18 cellular contexts compared by ENCODE assay signal in genomic region chr16:79993810-79994209, GRCh38.
DNase-seq lines count a peak whose midpoint lies in the region; ATAC-seq, FAIRE-seq and TF ChIP-seq lines count a peak whose summit lies in the region.
"Had no signal": no experiment of that assay in that cellular context is flagged by ENCODE, and none has a peak within 500 bp of the region (broad histone marks: within the 10 kb centered on the region; RNA-seq: fewer than 3 reads in every experiment).

No MANE protein-coding gene starts in this region.

- WGBS in H1 (ENCODE audit: extremely low coverage in 1 of 2, insufficient coverage in 1 of 2, insufficient read length in 1 of 2, insufficient replicate concordance in 2 of 2, low coverage in 1 of 2, low lambda C conversion rate in 2 of 2, missing lambda C conversion rate in 1 of 2), 2 experiments, result 87% methylated on average over 5 of the region's 5 CpGs; no CpG with 5 or more reads in 1 of the 2 experiments
- WGBS in mesenchymal stem cell, result 91% methylated on average over 5 of the region's 5 CpGs
- WGBS in tibial nerve, 2 donors, result 93 to 96% methylated on average over 5 of the region's 5 CpGs
- WGBS in thyroid gland, 2 donors, result 94 to 96% methylated on average over 5 of the region's 5 CpGs

- TF ChIP-seq RAD21 in H1 (IDR thresholded peaks at IDR 0.05 in 1 of 2, conservative IDR thresholded peaks at IDR 0.05 in 1 of 2; ENCODE audit: low read depth in 2 of 2, low read length in 2 of 2), result no peak

- H3K18ac ChIP-seq in H1 (ENCODE audit: extremely low read depth, low read length) (no peak overlapping the region), mesenchymal stem cell (ENCODE audit: low read depth in 1 of 2, low read length in 2 of 2) (no peak overlapping the region)

- H2BK12ac ChIP-seq in H1 (ENCODE audit: low read depth, low read length), result no peak overlapping the region
- no peak overlapping the region for H2BK12ac ChIP-seq in mesenchymal stem cell (ENCODE audit: low read length in 2 of 2)

- no peaks in the 10 kb centered on the region for H3K23me2 ChIP-seq in H1 (ENCODE audit: low read depth, low read length)

- no peak overlapping the region; the same call in 1 of the 2 replicates for H2AFZ ChIP-seq in H1 (ENCODE audit: low read length)
- no peak overlapping the region for H2AFZ ChIP-seq in mesenchymal stem cell (ENCODE audit: low read depth, low read length)

- H3K14ac ChIP-seq in H1 (ENCODE audit: insufficient read length) (no peak overlapping the region), mesenchymal stem cell (ENCODE audit: low read length in 2 of 2) (no peak overlapping the region)

- H2BK120ac ChIP-seq in H1 (replicated peaks; ENCODE audit: low read depth, low read length), result no peak overlapping the region
- no peak overlapping the region for H2BK120ac ChIP-seq in mesenchymal stem cell (ENCODE audit: low read depth, low read length)

- H3K27me3 ChIP-seq in H1 (replicated peaks in 1 of 4; ENCODE audit: control insufficient read depth in 3 of 4, extremely low read depth in 1 of 4, insufficient read depth in 3 of 4, low read length in 3 of 4) (no peaks in the 10 kb centered on the region), mesenchymal stem cell (ENCODE audit: control insufficient read depth in 1 of 2, insufficient read depth in 1 of 2, low read length in 2 of 2) (no peaks in the 10 kb centered on the region), tibial nerve (no peaks in the 10 kb centered on the region), thyroid gland (no peaks in the 10 kb centered on the region)

- H3K79me1 ChIP-seq in H1 (ENCODE audit: low read depth, low read length) (no peaks in the 10 kb centered on the region), mesenchymal stem cell (replicated peaks; ENCODE audit: low read length, poor library complexity, severe bottlenecking) (no peaks in the 10 kb centered on the region)

- no peaks in the 10 kb centered on the region for H3K36me3 ChIP-seq in H1 (ENCODE audit: control insufficient read depth in 2 of 4, insufficient read depth in 4 of 4, low read length in 3 of 4)
- no peaks in the 10 kb centered on the region for H3K36me3 ChIP-seq in mesenchymal stem cell (ENCODE audit: control insufficient read depth in 1 of 2, insufficient read depth in 2 of 2, low read depth in 1 of 2, low read length in 2 of 2)
- H3K36me3 ChIP-seq in tibial nerve, result no peaks in the 10 kb centered on the region
- H3K36me3 ChIP-seq in thyroid gland, result no peaks in the 10 kb centered on the region
- H3K36me3 ChIP-seq: HAP-1 had no signal

- H3K27ac ChIP-seq in H1 (ENCODE audit: low read depth, low read length), result no peak overlapping the region
- no peak overlapping the region for H3K27ac ChIP-seq in mesenchymal stem cell (ENCODE audit: low read length, poor library complexity, severe bottlenecking)
- H3K27ac ChIP-seq in tibial nerve, result peak overlapping the region in 3 of 4 donors; percentile 20 to 73 (median 65)
- no peak overlapping the region for H3K27ac ChIP-seq in thyroid gland

- peaks cover 2 to 7% (median 5%) of the 10 kb centered on the region in 4 experiments; a peak in 3 of 7 replicates for H3K4me1 ChIP-seq in H1 (replicated peaks in 1 of 4; ENCODE audit: control insufficient read depth in 3 of 4, insufficient read depth in 4 of 4, low read length in 3 of 4)
- H3K4me1 ChIP-seq in mesenchymal stem cell (ENCODE audit: control insufficient read depth, insufficient read depth, low read depth, low read length), result no peaks in the 10 kb centered on the region
- no peaks in the 10 kb centered on the region for H3K4me1 ChIP-seq in tibial nerve
- H3K4me1 ChIP-seq in thyroid gland, result no peaks in the 10 kb centered on the region

- DNase-seq in HTR-8/SVneo (ENCODE audit: insufficient read length, low spot score) (no peak), H1 (ENCODE audit: low read depth in 1 of 2, low spot score in 2 of 2) (no peak), mesenchymal stem cell (no peak), tibial nerve (ENCODE audit: low spot score in 2 of 2) (no peak), NOMO-1 treated with dmso at 0.1 percent for 144 hours (lab: John Stamatoyannopoulos, UW; ENCODE audit: unreplicated experiment) (no peak), thyroid gland (no peak)
- DNase-seq: CD8-positive, alpha-beta T cell; COR-L47; DMS153; DMS79 treated with DMSO at 0.1 percent for 48 hours; EL; GOT3 had no signal

- H3K56ac ChIP-seq in H1 (replicated peaks; ENCODE audit: insufficient read length, low read depth, low read length), result no peak overlapping the region

- no peak overlapping the region for H3K23ac ChIP-seq in H1 (ENCODE audit: insufficient read length)
- H3K23ac ChIP-seq in mesenchymal stem cell (ENCODE audit: low read length in 2 of 2), result no peak overlapping the region

- H2BK5ac ChIP-seq in H1 (ENCODE audit: low read depth, low read length) (no peak overlapping the region), mesenchymal stem cell (ENCODE audit: low read depth, low read length, poor library complexity, severe bottlenecking) (no peak overlapping the region)

- no peaks in the 10 kb centered on the region for H3K79me2 ChIP-seq in H1 (ENCODE audit: control insufficient read depth in 1 of 2, insufficient read depth in 2 of 2, low read length in 2 of 2)

- peak; percentile 60 for FAIRE-seq in HTR-8/SVneo (lab: Jason Lieb, UNC)
- no peak for FAIRE-seq in H1 (lab: Jason Lieb, UNC)
- FAIRE-seq: A204.1, D721Med, G401.6, GM12891 had no signal

- 0 out of 2 replicates have a peak overlapping the region, but pooled peaks have one; percentile 14 for H2AK5ac ChIP-seq in H1 (ENCODE audit: low read depth, low read length)
- no peak overlapping the region for H2AK5ac ChIP-seq in mesenchymal stem cell (ENCODE audit: low read length, severe bottlenecking)

- CTCF ChIA-PET in H1 (lab: Charles Lee; ENCODE audit: partially characterized antibody), result interaction anchor here (0.8 kb wide), 1 partner anchor 375 kb away, joined by 3 read pairs; no protein-coding TSS in a partner anchor

- no peak for TF ChIP-seq CTCF in H1 (IDR thresholded peaks at IDR 0.05; ENCODE audit: control extremely low read depth in 1 of 3, insufficient read depth in 1 of 3, low read depth in 1 of 3, low read length in 3 of 3)
- TF ChIP-seq CTCF in tibial nerve (IDR thresholded peaks at IDR 0.05), result no peak
- TF ChIP-seq CTCF in thyroid gland (IDR thresholded peaks at IDR 0.05), result no peak

- no peak overlapping the region for H2BK15ac ChIP-seq in H1 (ENCODE audit: low read length)
- no peak overlapping the region for H2BK15ac ChIP-seq in mesenchymal stem cell (ENCODE audit: low read depth, poor library complexity, severe bottlenecking)

- H3K4me2 ChIP-seq in H1 (ENCODE audit: insufficient read depth in 1 of 2, low read depth in 2 of 2, low read length in 2 of 2) (no peak overlapping the region), mesenchymal stem cell (ENCODE audit: low read length, poor library complexity, severe bottlenecking) (no peak overlapping the region)

- TF ChIP-seq POLR2A in H1 (IDR thresholded peaks at IDR 0.05; ENCODE audit: control extremely low read depth in 1 of 2, low read depth in 2 of 2, low read length in 2 of 2), result no peak
- no peak for TF ChIP-seq POLR2A in tibial nerve (IDR thresholded peaks at IDR 0.05)
- no peak for TF ChIP-seq POLR2A in thyroid gland (IDR thresholded peaks at IDR 0.05)

- no peaks in the 10 kb centered on the region for H4K20me1 ChIP-seq in H1 (replicated peaks in 1 of 2; ENCODE audit: control insufficient read depth in 1 of 2, insufficient read depth in 2 of 2, low read length in 2 of 2)

- no peak overlapping the region for H3K4ac ChIP-seq in H1 (replicated peaks; ENCODE audit: insufficient read length, low read depth, low read length)
- no peak overlapping the region for H3K4ac ChIP-seq in mesenchymal stem cell (ENCODE audit: low read depth in 1 of 2, low read length in 2 of 2)

- ATAC-seq in HG03108 (IDR thresholded peaks at IDR 0.05; ENCODE audit: unreplicated experiment), result no peak
- ATAC-seq: CD8-positive, alpha-beta T cell had no signal

- intact Hi-C loops in thyroid gland (cut with DNase I), result no loop called here

- H4K5ac ChIP-seq in H1 (ENCODE audit: insufficient read length, low read depth, low read length), result no peak overlapping the region

- H3K9ac ChIP-seq in H1 (replicated peaks in 1 of 4; ENCODE audit: extremely low read depth in 1 of 4, low read depth in 3 of 4, low read length in 3 of 4), result no peak overlapping the region
- H3K9ac ChIP-seq in mesenchymal stem cell (ENCODE audit: low read length), result no peak overlapping the region

- H4K91ac ChIP-seq in H1 (replicated peaks; ENCODE audit: insufficient read length, low read length) (no peak overlapping the region), mesenchymal stem cell (ENCODE audit: low read length) (peak overlapping the region; percentile 59)

- H3K9me3 ChIP-seq in H1 (ENCODE audit: insufficient read depth in 2 of 2, low read depth in 1 of 2, low read length in 1 of 2) (0 out of 4 replicates have a peak, but pooled peaks cover 0 to 4% of the 10 kb centered on the region in 2 experiments), mesenchymal stem cell (ENCODE audit: control insufficient read depth, low read length) (no peaks in the 10 kb centered on the region), tibial nerve (no peaks in the 10 kb centered on the region), thyroid gland (no peaks in the 10 kb centered on the region)
- H3K9me3 ChIP-seq: HAP-1 had no signal

- H3K4me3 ChIP-seq in H1 (ENCODE audit: extremely low read depth in 1 of 4, insufficient read depth in 2 of 4, low read depth in 3 of 4, low read length in 4 of 4) (no peak overlapping the region), mesenchymal stem cell (ENCODE audit: insufficient read depth in 1 of 2, low read depth in 1 of 2, low read length in 2 of 2) (no peak overlapping the region), tibial nerve (no peak overlapping the region), thyroid gland (replicated peaks in 1 of 3) (no peak overlapping the region)
- H3K4me3 ChIP-seq: HAP-1 had no signal

- no peak overlapping the region; the same call in 1 of the 2 replicates for H2BK20ac ChIP-seq in H1 (ENCODE audit: low read length)

- POLR2A ChIA-PET in H1 (lab: Charles Lee; ENCODE audit: partially characterized antibody), result no interaction called here

- no peak overlapping the region for H4K8ac ChIP-seq in H1 (ENCODE audit: extremely low read depth, insufficient read depth, low read length)
- H4K8ac ChIP-seq in mesenchymal stem cell (ENCODE audit: low read length), result no peak overlapping the region

- TF ChIP-seq EP300 in H1 (IDR thresholded peaks at IDR 0.05; ENCODE audit: borderline replicate concordance in 1 of 2, low read depth in 2 of 2, low read length in 2 of 2) (no peak), tibial nerve (IDR thresholded peaks at IDR 0.05) (no peak)

TF ChIP-seq in H1, 55 proteins besides CTCF, POLR2A, EP300 and RAD21 (continues in another document):
- TF ChIP-seq SIRT6 (IDR thresholded peaks at IDR 0.05; ENCODE audit: low read length) (no peak), RFX5 (IDR thresholded peaks at IDR 0.05; ENCODE audit: borderline replicate concordance, low read depth, low read length) (no peak), ATF3 (IDR thresholded peaks at IDR 0.05; ENCODE audit: insufficient read depth, low read depth, low read length) (no peak), NANOG (IDR thresholded peaks at IDR 0.05; ENCODE audit: insufficient read depth, low read depth, low read length, poor library complexity, severe bottlenecking) (no peak)

Comparison
In these comparisons a context has a peak if more than half of its experiments do, and no peak if none do; other contexts are left out.
1. H3K27ac ChIP-seq: peak in tibial nerve (3 of 4); none in H1 (single experiment), mesenchymal stem cell (single experiment) and thyroid gland (0 of 3).